Comparison of ENCODE assay signal across 20 cellular contexts in the genomic region with DNA sequence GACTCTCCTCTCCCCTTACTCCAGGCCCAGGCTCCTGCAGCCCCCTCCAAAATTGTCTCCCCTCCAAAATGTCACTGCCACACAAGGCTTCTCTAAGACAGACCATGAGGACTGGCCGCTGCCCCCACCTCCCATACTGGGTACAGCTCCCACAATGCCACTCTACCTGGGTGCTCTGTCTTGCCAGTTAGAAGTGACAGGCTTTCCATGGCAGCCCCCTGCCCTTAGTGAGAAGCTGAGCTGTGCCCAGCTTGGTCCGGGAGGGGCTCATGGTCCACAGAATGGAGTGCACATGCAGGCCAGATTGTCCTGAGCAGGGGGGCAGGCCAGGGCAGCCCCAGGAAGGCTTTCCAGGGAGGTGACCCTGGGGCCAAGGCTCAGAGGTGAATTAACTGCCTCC. TPM values are rescaled to one million over a fixed set of nuclear protein-coding genes. Genes with fewer than 3 reads are reported as not detected.
A peak's percentile ranks its signal among the peaks of the same experiment; 100 is the strongest.
DNase-seq lines count a peak whose midpoint lies in the region; ATAC-seq, FAIRE-seq and TF ChIP-seq lines count a peak whose summit lies in the region.
"Had no signal": no experiment of that assay in that cellular context is flagged by ENCODE, and none has a peak within 500 bp of the region (broad histone marks: within the 10 kb centered on the region; RNA-seq: fewer than 3 reads in every experiment).

No MANE protein-coding gene starts in this region.

- CTCF ChIA-PET in RWPE1 (lab: Yijun Ruan, JAX): interaction anchor here (0.8 kb wide), 1 partner anchor 169 kb away, joined by 3 read pairs; no protein-coding TSS in a partner anchor

- no peak overlapping the region for H3K9ac ChIP-seq in kidney (ENCODE audit: low read length in 2 of 2)

- peaks cover 11% of the 10 kb centered on the region in 2 donors for H3K4me1 ChIP-seq in kidney (ENCODE audit: control insufficient read depth in 1 of 2, insufficient read depth in 1 of 2, low read depth in 1 of 2, low read length in 2 of 2)

- H3K27ac ChIP-seq in RWPE1 (peak overlapping the region; percentile 92; the same call in 1 of the 2 replicates), kidney (ENCODE audit: low read depth in 2 of 2, low read length in 2 of 2) (no peak overlapping the region)
- H3K27ac ChIP-seq: esophagus squamous epithelium, gastroesophageal sphincter, SJSA1 had no signal

- no peak for TF ChIP-seq CTCF in RWPE1 (conservative IDR thresholded peaks at IDR 0.05; ENCODE audit: low read depth)
- TF ChIP-seq CTCF in kidney (IDR thresholded peaks at IDR 0.05; ENCODE audit: borderline replicate concordance, extremely low read depth, insufficient read depth): no peak
- no peak for TF ChIP-seq CTCF in progenitor cell of endocrine pancreas (IDR thresholded peaks at IDR 0.05; ENCODE audit: unreplicated experiment)

- H3K27me3 Mint-ChIP-seq in activated naive CD4-positive, alpha-beta T cell treated with anti-CD3 and anti-CD28 coated beads, Interleukin-2, amount 50 U/mL, for 24 hours: no peaks in the 10 kb centered on the region
- peaks cover 8% of the 10 kb centered on the region for H3K27me3 Mint-ChIP-seq in progenitor cell of endocrine pancreas

- POLR2A ChIA-PET in RWPE1 (lab: Yijun Ruan, JAX; ENCODE audit: low non-redundant PET): interaction anchor here (0.6 to 1.3 kb wide), 2 partner anchors 14 to 144 kb away, joined by 4 to 7 read pairs; no protein-coding TSS in a partner anchor

- no peak for DNase-seq in activated naive CD4-positive, alpha-beta T cell treated with anti-CD3 and anti-CD28 coated beads, Interleukin-2, amount 50 U/mL, for 16 hours
- DNase-seq in RWPE1 (ENCODE audit: low spot score) (no peak), kidney (peak; percentile 68), progenitor cell of endocrine pancreas (ENCODE audit: low spot score, unreplicated experiment) (no peak)
- DNase-seq: activated gamma-delta T cell treated with Interleukin-2 at 50 U/mL for 16 hours; effector memory CD4-positive, alpha-beta T cell; esophagus squamous epithelium; H7; NCI-H1105; NCI-H2107; NK-92 treated with Interleukin-12 subunit alpha and Interleukin-12 subunit beta, amount 100 ng/mL, for 24 hours; stimulated activated CD4-positive, alpha-beta T cell treated with anti-CD3 and anti-CD28 coated beads, Interleukin-2, amount 100 ng/mL, for 48 hours had no signal

- no peaks in the 10 kb centered on the region for H3K9me3 Mint-ChIP-seq in activated naive CD4-positive, alpha-beta T cell treated with anti-CD3 and anti-CD28 coated beads, Interleukin-2, amount 50 U/mL, for 24 hours
- H3K9me3 Mint-ChIP-seq in progenitor cell of endocrine pancreas (ENCODE audit: low read depth): no peaks in the 10 kb centered on the region

- peak overlapping the region; percentile 3 for H3K4me3 Mint-ChIP-seq in activated naive CD4-positive, alpha-beta T cell treated with anti-CD3 and anti-CD28 coated beads, Interleukin-2, amount 50 U/mL, for 24 hours
- peak overlapping the region; percentile 56 for H3K4me3 Mint-ChIP-seq in progenitor cell of endocrine pancreas (ENCODE audit: low read depth)

- no peak overlapping the region for H3K27ac Mint-ChIP-seq in activated naive CD4-positive, alpha-beta T cell treated with anti-CD3 and anti-CD28 coated beads, Interleukin-2, amount 50 U/mL, for 24 hours
- no peak overlapping the region for H3K27ac Mint-ChIP-seq in progenitor cell of endocrine pancreas

- no peak for ATAC-seq in GM18861 (IDR thresholded peaks at IDR 0.05; ENCODE audit: unreplicated experiment)
- ATAC-seq in HG02623 (IDR thresholded peaks at IDR 0.05; ENCODE audit: unreplicated experiment): no peak
- no peak for ATAC-seq in GM18868 (IDR thresholded peaks at IDR 0.05; ENCODE audit: unreplicated experiment)
- ATAC-seq: gastroesophageal sphincter, Panc1 had no signal

- no peak for FAIRE-seq in kidney (lab: Jason Lieb, UNC)

- H3K36me3 ChIP-seq in kidney (ENCODE audit: control insufficient read depth in 1 of 2, insufficient read depth in 2 of 2, low read length in 2 of 2): no peaks in the 10 kb centered on the region
- H3K36me3 ChIP-seq: esophagus squamous epithelium, gastroesophageal sphincter had no signal

- peaks cover 16% of the 10 kb centered on the region for H3K4me1 Mint-ChIP-seq in activated naive CD4-positive, alpha-beta T cell treated with anti-CD3 and anti-CD28 coated beads, Interleukin-2, amount 50 U/mL, for 24 hours
- H3K4me1 Mint-ChIP-seq in progenitor cell of endocrine pancreas (ENCODE audit: low read depth): peaks cover 10% of the 10 kb centered on the region

- no peak overlapping the region for H3K4me3 ChIP-seq in kidney (ENCODE audit: low read length in 2 of 2)
- H3K4me3 ChIP-seq: esophagus squamous epithelium, gastroesophageal sphincter, SJSA1, skin epidermis had no signal

- H3K36me3 Mint-ChIP-seq in activated naive CD4-positive, alpha-beta T cell treated with anti-CD3 and anti-CD28 coated beads, Interleukin-2, amount 50 U/mL, for 24 hours: no peaks in the 10 kb centered on the region
- no peaks in the 10 kb centered on the region for H3K36me3 Mint-ChIP-seq in progenitor cell of endocrine pancreas (ENCODE audit: insufficient read depth)

- intact Hi-C loops in kidney (cut with DNase I): no loop called here

- no peaks in the 10 kb centered on the region for H3K9me3 ChIP-seq in kidney (ENCODE audit: control insufficient read depth in 1 of 2, low read length in 2 of 2)
- H3K9me3 ChIP-seq: esophagus squamous epithelium, gastroesophageal sphincter, SJSA1 had no signal

RNA-seq across cellular contexts. Expression of a gene that starts 3.0 kb away (rescaled TPM):
- total RNA-seq in kidney (66.3 TPM), progenitor cell of endocrine pancreas (74.5 and 76.0 TPM in 2 replicates)
- 54.1 TPM for polyA plus RNA-seq in kidney (ENCODE audit: insufficient read depth, low read depth, low replicate concordance)
